26 cellular contexts compared by ENCODE assay signal in the genomic region with DNA sequence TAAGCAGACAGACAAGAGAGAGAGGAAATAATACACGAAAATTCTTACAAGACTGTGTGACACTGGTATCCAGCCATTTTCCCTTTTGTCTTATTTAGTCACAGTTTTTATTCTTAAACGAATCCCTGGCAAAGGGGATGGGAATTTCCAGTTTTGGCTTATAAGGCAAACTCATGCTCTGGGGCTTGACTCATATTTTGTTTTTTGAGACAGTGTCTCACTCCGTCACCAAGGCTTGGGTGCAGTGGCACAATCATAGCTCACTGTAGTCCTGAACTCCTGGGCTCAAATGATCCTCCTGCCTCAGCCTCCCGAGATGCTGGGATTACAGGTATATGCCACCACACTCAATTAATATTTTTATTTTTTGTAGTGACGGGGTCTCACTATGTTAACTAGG. TPM values are rescaled to one million over a fixed set of nuclear protein-coding genes. Genes with fewer than 3 reads are reported as not detected.
"Had no signal": no experiment of that assay in that cellular context is flagged by ENCODE, and none has a peak within 500 bp of the region (broad histone marks: within the 10 kb centered on the region; RNA-seq: fewer than 3 reads in every experiment).

No MANE protein-coding gene starts in this region.

- H3K79me2 ChIP-seq: hepatocyte had no signal

- DNase-seq: activated B cell treated with CpG ODN at 0.5 μM for 24 hours; activated CD4-positive, alpha-beta T cell treated with anti-CD3 and anti-CD28 coated beads, Interleukin-2, amount 50 U/mL, for 1 hour; activated CD8-positive, alpha-beta memory T cell treated with anti-CD3 and anti-CD28 coated beads, Interleukin-2, amount 10 ng/mL, durations not matched to agents 7 days and 5 days; activated CD8-positive, alpha-beta T cell treated with anti-CD3 and anti-CD28 coated beads, Interleukin-2, amount 10 ng/mL, durations not matched to agents 7 days and 5 days; activated T-cell treated with anti-CD3 and anti-CD28 coated beads, Interleukin-2, amount 50 U/mL, for 48 hours; anterior cingulate cortex; effector memory CD8-positive, alpha-beta T cell; gastrocnemius medialis; islet precursor cell; left cardiac atrium; left ventricle myocardium superior; mammary epithelial cell; naive thymus-derived CD4-positive, alpha-beta T cell; ovary; sigmoid colon; small intestine; stimulated activated CD4-positive, alpha-beta T cell treated with anti-CD3 and anti-CD28 coated beads, Interleukin-1b, Interleukin-23, amount 100 ng/mL, for 48 hours; stimulated activated CD4-positive, alpha-beta T cell treated with anti-CD3 and anti-CD28 coated beads, Interleukin-4, amount 100 ng/mL, for 4 hours; stimulated activated CD8-positive, alpha-beta memory T cell treated with anti-CD3 and anti-CD28 coated beads, Interleukin-4, amount 100 ng/mL, for 48 hours; stimulated activated naive B cell treated with anti-CD40 and anti-IgM and Interleukin-4, amounts not matched to agents 10 μg/mL and 1 μg/mL and 100 μg/mL, for 72 hours; stomach; T-helper 2 cell; trophoblast cell had no signal

- H3K4me2 ChIP-seq: hepatocyte had no signal

- H3K36me3 ChIP-seq: gastrocnemius medialis, ovary, sigmoid colon, stomach, suprapubic skin had no signal

- H3K4me3 ChIP-seq: coronary artery, gastrocnemius medialis, hepatocyte, ovary, sigmoid colon, stomach, suprapubic skin had no signal

- H3K27ac ChIP-seq: coronary artery, gastrocnemius medialis, hepatocyte, ovary, sigmoid colon, stomach, suprapubic skin had no signal

- H3K27me3 ChIP-seq: gastrocnemius medialis, hepatocyte, ovary, sigmoid colon, stomach, suprapubic skin had no signal

- H3K4me1 ChIP-seq: gastrocnemius medialis, stomach had no signal

- H3K9me3 ChIP-seq: gastrocnemius medialis, ovary, sigmoid colon, stomach, suprapubic skin had no signal

- H2AFZ ChIP-seq: hepatocyte had no signal

RNA-seq across cellular contexts. Expression of a gene that starts 31.9 kb away (rescaled TPM):
- total RNA-seq: mammary epithelial cell had no signal
- polyA plus RNA-seq: mammary epithelial cell had no signal
